In the genomic region with DNA sequence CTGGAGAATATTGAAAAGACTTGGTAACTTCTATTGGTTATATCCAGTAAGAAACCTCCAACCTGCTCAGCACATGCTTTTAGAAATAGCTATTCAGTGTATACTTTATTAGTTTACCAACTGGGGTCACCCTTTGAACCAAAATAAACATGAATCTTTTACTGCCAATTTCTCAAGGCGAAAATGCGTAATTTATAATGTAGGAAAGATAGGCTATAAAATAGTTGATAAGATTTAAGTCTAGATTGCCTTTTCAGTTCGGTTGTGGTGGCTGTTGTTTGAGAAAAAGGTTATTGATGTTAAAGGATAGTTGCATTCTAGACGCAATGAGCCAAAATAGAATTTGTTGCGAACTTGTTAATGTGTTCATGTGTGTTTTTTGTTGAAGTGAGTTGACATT, we compare ENCODE assay signal across 28 cellular contexts.
"Had no signal": no experiment of that assay in that cellular context is flagged by ENCODE, and none has a peak within 500 bp of the region (broad histone marks: within the 10 kb centered on the region; RNA-seq: fewer than 3 reads in every experiment).

No MANE protein-coding gene starts in this region.

- H3K27ac Mint-ChIP-seq: activated CD4-positive, alpha-beta T cell treated with anti-CD3 and anti-CD28 coated beads for 36 hours; activated CD4-positive, alpha-beta T cell treated with anti-CD3 and anti-CD28 coated beads, Interleukin-2, amount 10 ng/mL, durations not matched to agents 7 days and 5 days; activated CD8-positive, alpha-beta T cell treated with anti-CD3 and anti-CD28 coated beads, Interleukin-2, amount 10 ng/mL, durations not matched to agents 7 days and 5 days; activated naive CD4-positive, alpha-beta T cell treated with anti-CD3 and anti-CD28 coated beads, Interleukin-2, amount 10 ng/mL, durations not matched to agents 7 days and 5 days; activated naive CD8-positive, alpha-beta T cell; activated naive CD8-positive, alpha-beta T cell treated with anti-CD3 and anti-CD28 coated beads, Interleukin-2, amount 50 U/mL, for 24 hours; T-helper 1 cell treated with Interleukin-12 subunit alpha and Interleukin-12 subunit beta and Interleukin-4 antibody, amounts not matched to agents 30 μg/mL and 1 μg/mL, for 36 hours; T-helper 2 cell treated with Interferon-gamma antibody and Interleukin-4, amounts not matched to agents 5 μg/mL and 100 μg/mL, for 36 hours; WTC11 had no signal

- H3K4me1 ChIP-seq: SJCRH30 had no signal

- H3K4me3 Mint-ChIP-seq: activated CD4-positive, alpha-beta T cell treated with anti-CD3 and anti-CD28 coated beads for 36 hours; activated CD4-positive, alpha-beta T cell treated with anti-CD3 and anti-CD28 coated beads, Interleukin-2, amount 10 ng/mL, durations not matched to agents 7 days and 5 days; activated CD8-positive, alpha-beta T cell treated with anti-CD3 and anti-CD28 coated beads, Interleukin-2, amount 10 ng/mL, durations not matched to agents 7 days and 5 days; activated naive CD4-positive, alpha-beta T cell treated with anti-CD3 and anti-CD28 coated beads, Interleukin-2, amount 10 ng/mL, durations not matched to agents 7 days and 5 days; activated naive CD8-positive, alpha-beta T cell; activated naive CD8-positive, alpha-beta T cell treated with anti-CD3 and anti-CD28 coated beads, Interleukin-2, amount 50 U/mL, for 24 hours; activated T-cell treated with anti-CD3 and anti-CD28 coated beads, Interleukin-2, amount 50 U/mL, for 4 hours; central memory CD8-positive, alpha-beta T cell; T-helper 1 cell treated with Interleukin-12 subunit alpha and Interleukin-12 subunit beta and Interleukin-4 antibody, amounts not matched to agents 30 μg/mL and 1 μg/mL, for 36 hours; T-helper 2 cell treated with Interferon-gamma antibody and Interleukin-4, amounts not matched to agents 5 μg/mL and 100 μg/mL, for 36 hours; WTC11 had no signal

- H3K36me3 Mint-ChIP-seq: activated naive CD4-positive, alpha-beta T cell treated with anti-CD3 and anti-CD28 coated beads, Interleukin-2, amount 10 ng/mL, durations not matched to agents 7 days and 5 days; WTC11 had no signal

- H3K9me3 Mint-ChIP-seq: activated CD4-positive, alpha-beta T cell treated with anti-CD3 and anti-CD28 coated beads, Interleukin-2, amount 10 ng/mL, durations not matched to agents 7 days and 5 days; activated naive CD4-positive, alpha-beta T cell treated with anti-CD3 and anti-CD28 coated beads, Interleukin-2, amount 10 ng/mL, durations not matched to agents 7 days and 5 days; activated naive CD8-positive, alpha-beta T cell treated with anti-CD3 and anti-CD28 coated beads, Interleukin-2, amount 50 U/mL, for 24 hours; activated T-cell treated with anti-CD3 and anti-CD28 coated beads, Interleukin-2, amount 50 U/mL, for 4 hours; central memory CD8-positive, alpha-beta T cell; T-helper 1 cell treated with Interleukin-12 subunit alpha and Interleukin-12 subunit beta and Interleukin-4 antibody, amounts not matched to agents 30 μg/mL and 1 μg/mL, for 36 hours; T-helper 2 cell treated with Interferon-gamma antibody and Interleukin-4, amounts not matched to agents 5 μg/mL and 100 μg/mL, for 36 hours; WTC11 had no signal

- H3K36me3 ChIP-seq: brain microvascular endothelial cell, SJCRH30 had no signal

- H3K27me3 Mint-ChIP-seq: activated CD4-positive, alpha-beta T cell treated with anti-CD3 and anti-CD28 coated beads for 36 hours; activated CD4-positive, alpha-beta T cell treated with anti-CD3 and anti-CD28 coated beads, Interleukin-2, amount 10 ng/mL, durations not matched to agents 7 days and 5 days; activated naive CD4-positive, alpha-beta T cell treated with anti-CD3 and anti-CD28 coated beads, Interleukin-2, amount 10 ng/mL, durations not matched to agents 7 days and 5 days; activated naive CD8-positive, alpha-beta T cell; activated naive CD8-positive, alpha-beta T cell treated with anti-CD3 and anti-CD28 coated beads, Interleukin-2, amount 50 U/mL, for 24 hours; central memory CD8-positive, alpha-beta T cell had no signal

- H3K9me3 ChIP-seq: SJCRH30 had no signal

- DNase-seq: activated CD4-positive, alpha-beta T cell treated with anti-CD3 and anti-CD28 coated beads for 36 hours; activated CD4-positive, alpha-beta T cell treated with anti-CD3 and anti-CD28 coated beads, Interleukin-2, amount 10 ng/mL, durations not matched to agents 7 days and 5 days; activated CD4-positive, alpha-beta T cell treated with anti-CD3 and anti-CD28 coated beads, Interleukin-2, amount 50 U/mL, for 48 hours; activated CD8-positive, alpha-beta T cell treated with anti-CD3 and anti-CD28 coated beads, Interleukin-2, amount 10 ng/mL, durations not matched to agents 7 days and 5 days; activated effector memory CD4-positive, alpha-beta T cell treated with Interleukin-2 at 50 U/mL for 16 hours; activated naive CD4-positive, alpha-beta T cell treated with anti-CD3 and anti-CD28 coated beads, Interleukin-2, amount 10 ng/mL, durations not matched to agents 7 days and 5 days; activated naive CD8-positive, alpha-beta T cell treated with anti-CD3 and anti-CD28 coated beads, Interleukin-2, amount 50 U/mL, for 24 hours; activated T-cell treated with anti-CD3 and anti-CD28 coated beads, Interleukin-2, amount 50 U/mL, for 4 hours; aorta; brain microvascular endothelial cell; NCI-H1048; NCI-H1436 treated with DMSO at 0.1 percent for 48 hours; NCI-H1694 treated with DMSO at 0.1 percent for 48 hours; NCI-H2029; NCI-H345; NCI-H510A; NCI-H526; NCI-H748 treated with DMSO at 0.1 percent for 48 hours; NK-92 treated with Interleukin-12 subunit alpha and Interleukin-12 subunit beta, amount 100 ng/mL, for 24 hours; SHP77; SJCRH30 had no signal

- H3K4me3 ChIP-seq: K562, SJCRH30, SK-N-MC had no signal

- H3K4me1 Mint-ChIP-seq: activated CD4-positive, alpha-beta T cell treated with anti-CD3 and anti-CD28 coated beads for 36 hours; activated CD4-positive, alpha-beta T cell treated with anti-CD3 and anti-CD28 coated beads, Interleukin-2, amount 10 ng/mL, durations not matched to agents 7 days and 5 days; activated naive CD4-positive, alpha-beta T cell treated with anti-CD3 and anti-CD28 coated beads, Interleukin-2, amount 10 ng/mL, durations not matched to agents 7 days and 5 days; activated naive CD8-positive, alpha-beta T cell treated with anti-CD3 and anti-CD28 coated beads, Interleukin-2, amount 50 U/mL, for 24 hours had no signal

- H3K27ac ChIP-seq: brain microvascular endothelial cell, SJCRH30, SK-N-MC had no signal

- H3K27me3 ChIP-seq: brain microvascular endothelial cell, SJCRH30 had no signal
